Comparison of ENCODE assay signal across 8 cellular contexts in genomic region chr14:52067873-52068740, GRCh38. TPM values are rescaled to one million over a fixed set of nuclear protein-coding genes. Genes with fewer than 3 reads are reported as not detected.
A peak's percentile ranks its signal among the peaks of the same experiment; 100 is the strongest.
DNase-seq lines count a peak whose midpoint lies in the region; ATAC-seq and TF ChIP-seq lines count a peak whose summit lies in the region.

No MANE protein-coding gene starts in this region.

- H3K4me3 ChIP-seq in gastroesophageal sphincter = peak overlapping the region; percentile 55 to 81
- H3K4me3 ChIP-seq in ovary = peak overlapping the region; percentile 73

- H3K27me3 Mint-ChIP-seq in activated CD4-positive, alpha-beta memory T cell treated with anti-CD3 and anti-CD28 coated beads for 36 hours = peaks cover 47% of the 10 kb centered on the region

- H3K36me3 Mint-ChIP-seq in activated CD4-positive, alpha-beta memory T cell treated with anti-CD3 and anti-CD28 coated beads for 36 hours = no peaks in the 10 kb centered on the region

- H3K4me1 ChIP-seq in gastroesophageal sphincter (peaks cover 3 to 65% (median 17%) of the 10 kb centered on the region in 3 donors), ovary (ENCODE audit: insufficient read depth) (peaks cover 8% of the 10 kb centered on the region)

- DNase-seq in activated CD4-positive, alpha-beta T cell treated with anti-CD3 and anti-CD28 coated beads for 48 hours = peak; percentile 20
- DNase-seq in activated CD4-positive, alpha-beta T cell treated with anti-CD3 and anti-CD28 coated beads, Interleukin-2, amount 50 U/mL, for 4 hours = no peak
- DNase-seq in activated CD4-positive, alpha-beta memory T cell treated with anti-CD3 and anti-CD28 coated beads for 36 hours = peak; percentile 25
- peak; percentile 50 to 72 (median 60) for DNase-seq in ovary
- DNase-seq in NCI-H226 = no peak

- peaks cover 24% of the 10 kb centered on the region for H3K4me1 Mint-ChIP-seq in activated CD4-positive, alpha-beta memory T cell treated with anti-CD3 and anti-CD28 coated beads for 36 hours (ENCODE audit: low read depth)

- ATAC-seq in gastroesophageal sphincter (peak; percentile 3), HG03457 (IDR thresholded peaks at IDR 0.05; ENCODE audit: unreplicated experiment) (no peak), GM18873 (IDR thresholded peaks at IDR 0.05; ENCODE audit: low FRiP score, unreplicated experiment) (no peak)

- H3K9me3 ChIP-seq in gastroesophageal sphincter (no peaks in the 10 kb centered on the region), ovary (no peaks in the 10 kb centered on the region)

- 0% methylated on average over 3 to 7 of the region's 56 CpGs for WGBS in gastroesophageal sphincter (ENCODE audit: low coverage in 1 of 2), 2 donors
- WGBS in ovary, 3 donors = 0 to 2% (median 2%) methylated on average over 56 of the region's 56 CpGs

- POLR2A ChIA-PET in activated CD4-positive, alpha-beta memory T cell treated with anti-CD3 and anti-CD28 coated beads for 36 hours (lab: Charles Lee) = no interaction called here

- no peak overlapping the region for H3K27ac Mint-ChIP-seq in activated CD4-positive, alpha-beta memory T cell treated with anti-CD3 and anti-CD28 coated beads for 36 hours

- peak overlapping the region; percentile 48 for H3K4me3 Mint-ChIP-seq in activated CD4-positive, alpha-beta memory T cell treated with anti-CD3 and anti-CD28 coated beads for 36 hours

- intact Hi-C loops in activated CD4-positive, alpha-beta memory T cell treated with anti-CD3 and anti-CD28 coated beads for 36 hours (cut with micrococcal nuclease) = no loop called here
- intact Hi-C loops in ovary (cut with DNase I) = loop anchor here in 1 of 4 donors (5.0 kb wide), 1 partner anchor 76 kb away; no protein-coding TSS in a partner anchor

- H3K27me3 ChIP-seq in gastroesophageal sphincter (no peaks in the 10 kb centered on the region), ovary (no peaks in the 10 kb centered on the region)

- TF ChIP-seq POLR2A in gastroesophageal sphincter (IDR thresholded peaks at IDR 0.05) (no peak), ovary (IDR thresholded peaks at IDR 0.05) (no peak)

- peak in 1 of 4 experiments; percentile 17 for TF ChIP-seq CTCF in gastroesophageal sphincter (IDR thresholded peaks at IDR 0.05)
- TF ChIP-seq CTCF in ovary (IDR thresholded peaks at IDR 0.05) = no peak

- TF ChIP-seq EP300 in gastroesophageal sphincter (IDR thresholded peaks at IDR 0.05) (no peak), ovary (IDR thresholded peaks at IDR 0.05) (no peak)

- CTCF ChIA-PET in activated CD4-positive, alpha-beta memory T cell treated with anti-CD3 and anti-CD28 coated beads for 36 hours (lab: Charles Lee) = interaction anchor here (0.9 to 1.3 kb wide), 3 partner anchors 17 to 208 kb away, joined by 3 to 4 read pairs (median 4); no protein-coding TSS in a partner anchor

- H3K27ac ChIP-seq in gastroesophageal sphincter = peak overlapping the region; percentile 93 to 94 (median 94)
- peak overlapping the region; percentile 81 to 88 for H3K27ac ChIP-seq in ovary

- H3K36me3 ChIP-seq in gastroesophageal sphincter (no peaks in the 10 kb centered on the region), ovary (no peaks in the 10 kb centered on the region)

- H3K9me3 Mint-ChIP-seq in activated CD4-positive, alpha-beta memory T cell treated with anti-CD3 and anti-CD28 coated beads for 36 hours = no peaks in the 10 kb centered on the region

RNA-seq across cellular contexts. Expression of gene NID2, which starts 0.8 kb away (rescaled TPM):
- total RNA-seq in activated CD4-positive, alpha-beta memory T cell treated with anti-CD3 and anti-CD28 coated beads for 36 hours = not detected
- 10 to 100 TPM; 35.0 to 71.9 (median 63.3) TPM for total RNA-seq in gastroesophageal sphincter
- 10 to 100 TPM; 31.5 to 55.8 (median 42.7) TPM for total RNA-seq in ovary
- polyA plus RNA-seq in ovary = 10 to 100 TPM; 58.5 to 83.8 TPM

Comparison
In these comparisons a context has a peak if more than half of its experiments do, and no peak if none do; other contexts are left out.
1. DNase-seq: peak in activated CD4-positive, alpha-beta T cell treated with anti-CD3 and anti-CD28 coated beads for 48 hours (single experiment), activated CD4-positive, alpha-beta memory T cell treated with anti-CD3 and anti-CD28 coated beads for 36 hours (single experiment) and ovary (5 of 5); none in activated CD4-positive, alpha-beta T cell treated with anti-CD3 and anti-CD28 coated beads, Interleukin-2, amount 50 U/mL, for 4 hours (0 of 2) and NCI-H226 (single experiment).
2. RNA of gene NID2, which starts 0.8 kb away (total RNA-seq): 35.0 to 71.9 TPM in gastroesophageal sphincter and 31.5 to 55.8 TPM in ovary; not detected in activated CD4-positive, alpha-beta memory T cell treated with anti-CD3 and anti-CD28 coated beads for 36 hours; every median in the first group is over 10 times any median in the second.